In the genomic region with DNA sequence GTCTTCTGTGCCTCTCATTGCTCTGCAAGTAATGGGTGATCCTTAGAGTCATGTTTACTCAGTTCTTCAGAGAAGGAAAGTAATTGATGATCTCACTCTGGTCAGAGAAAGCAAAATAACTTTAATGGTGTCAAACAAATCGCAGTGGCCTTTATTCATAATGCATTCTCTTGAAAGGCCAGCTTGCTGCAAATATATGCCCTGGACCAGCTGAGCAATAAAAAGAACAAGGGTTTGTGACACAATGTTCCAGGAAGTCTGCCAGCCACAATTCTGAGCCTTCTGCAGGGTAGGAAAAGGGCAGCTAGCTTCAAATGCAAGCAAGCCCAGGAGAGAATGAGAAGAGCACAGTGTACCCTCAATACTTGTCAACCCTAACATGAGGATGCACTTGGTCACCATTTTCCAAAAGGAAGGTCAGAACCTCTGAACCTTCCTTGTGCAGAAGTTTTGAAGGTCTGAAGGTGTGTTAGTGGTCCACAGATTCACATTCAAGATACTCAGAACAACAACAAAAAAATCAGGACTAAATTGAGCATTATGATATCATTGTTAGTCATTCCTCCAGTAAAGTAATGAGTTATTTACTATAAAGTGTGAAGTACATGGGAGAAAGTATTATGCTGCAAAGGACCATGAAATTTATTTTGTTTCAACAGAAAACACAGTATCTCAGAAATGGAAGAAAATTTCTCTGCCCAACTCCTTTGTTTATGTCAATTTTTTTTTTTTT, we compare ENCODE assay signal across 1 cellular context.
TF ChIP-seq lines count a peak whose summit lies in the region.

No MANE protein-coding gene starts in this region.

TF ChIP-seq in H1, 55 proteins besides CTCF, POLR2A, EP300 and RAD21:
- TF ChIP-seq JUN (IDR thresholded peaks at IDR 0.05; ENCODE audit: low read depth, low read length) = no peak
- no peak for TF ChIP-seq EGR1 (IDR thresholded peaks at IDR 0.05; ENCODE audit: borderline replicate concordance, low read depth, low read length)
- no peak for TF ChIP-seq TBP (IDR thresholded peaks at IDR 0.05; ENCODE audit: low read depth, low read length)
- no peak for TF ChIP-seq NANOG (IDR thresholded peaks at IDR 0.05; ENCODE audit: insufficient read depth, low read depth, low read length, poor library complexity, severe bottlenecking)
- no peak for TF ChIP-seq PHF8 (conservative IDR thresholded peaks at IDR 0.05; ENCODE audit: low read depth, low read length)
